Comparison of ENCODE assay signal across 18 cellular contexts in the genomic region with DNA sequence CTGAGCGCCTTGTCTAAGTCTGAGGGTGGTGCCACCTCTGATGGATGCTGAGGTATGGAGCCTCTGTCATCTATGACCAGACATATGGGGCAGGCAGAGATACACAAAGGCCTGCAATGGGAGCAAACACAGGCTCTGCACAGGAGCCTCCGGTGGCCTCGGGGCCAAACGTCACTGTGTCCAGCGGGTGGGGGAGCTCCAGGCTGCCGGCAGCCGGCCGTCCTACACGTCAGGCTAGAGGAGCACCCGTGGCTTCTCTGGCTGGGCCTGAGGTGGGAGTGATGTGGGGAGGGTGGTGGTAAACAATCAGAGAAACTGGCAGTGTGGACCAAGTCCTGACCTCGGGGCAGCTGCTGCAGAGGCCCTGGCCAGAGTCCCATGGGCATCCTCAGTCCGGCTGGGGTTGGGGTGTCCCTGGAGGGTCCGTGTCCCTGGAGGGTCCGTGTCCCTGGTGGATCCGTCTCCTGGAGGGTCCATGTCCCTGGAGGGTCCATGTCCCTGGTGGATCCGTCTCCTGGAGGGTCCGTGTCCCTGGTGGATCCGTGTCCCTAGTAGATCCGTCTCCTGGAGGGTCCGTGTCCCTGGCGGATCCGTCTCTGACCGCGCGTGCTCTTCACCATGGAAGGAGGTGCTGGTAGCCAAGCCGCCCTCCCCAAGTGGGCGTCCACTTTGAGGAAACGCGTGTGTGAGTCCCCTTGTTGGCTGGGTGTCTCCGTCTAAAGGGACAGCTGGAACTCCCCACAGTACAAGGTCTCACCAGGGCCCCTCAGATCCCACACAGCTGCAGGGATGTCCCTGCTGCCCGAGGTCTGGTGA. TPM values are rescaled to one million over a fixed set of nuclear protein-coding genes. Genes with fewer than 3 reads are reported as not detected.
DNase-seq lines count a peak whose midpoint lies in the region; ATAC-seq and TF ChIP-seq lines count a peak whose summit lies in the region.
"Had no signal": no experiment of that assay in that cellular context is flagged by ENCODE, and none has a peak within 500 bp of the region (broad histone marks: within the 10 kb centered on the region; RNA-seq: fewer than 3 reads in every experiment).

No MANE protein-coding gene starts in this region.

- H3K4me3 ChIP-seq in right cardiac atrium (ENCODE audit: low read length) (no peak overlapping the region), heart right ventricle (no peak overlapping the region), left lung (no peak overlapping the region), sigmoid colon (no peak overlapping the region)
- H3K4me3 ChIP-seq: A549, GM23338 had no signal

- H3K9me3 ChIP-seq in right cardiac atrium (ENCODE audit: control insufficient read depth, low read length), result no peaks in the 10 kb centered on the region
- no peaks in the 10 kb centered on the region for H3K9me3 ChIP-seq in heart right ventricle
- no peaks in the 10 kb centered on the region for H3K9me3 ChIP-seq in left lung
- H3K9me3 ChIP-seq in sigmoid colon, result no peaks in the 10 kb centered on the region
- H3K9me3 ChIP-seq: A549 had no signal

- ATAC-seq in right cardiac atrium, result no peak
- no peak for ATAC-seq in heart right ventricle
- ATAC-seq in left lung, result no peak
- ATAC-seq in activated naive CD4-positive, alpha-beta T cell treated with anti-CD3 and anti-CD28 coated beads, Interleukin-2, amount 50 U/mL, for 72 hours, result no peak
- ATAC-seq: A549, GM23338, HCT116 had no signal

- H3K4me1 ChIP-seq in right cardiac atrium (ENCODE audit: control insufficient read depth, insufficient read depth, low read length) (no peaks in the 10 kb centered on the region), heart right ventricle (peaks cover 0 to 19% (median 8%) of the 10 kb centered on the region in 9 donors), left lung (peaks cover 0 to 24% of the 10 kb centered on the region in 2 donors), sigmoid colon (peaks cover 0 to 6% (median 0%) of the 10 kb centered on the region in 4 donors)
- H3K4me1 ChIP-seq: A549 had no signal

- TF ChIP-seq POLR2A in sigmoid colon (IDR thresholded peaks at IDR 0.05), result no peak

- no peaks in the 10 kb centered on the region for H3K9me3 Mint-ChIP-seq in activated naive CD4-positive, alpha-beta T cell treated with anti-CD3 and anti-CD28 coated beads for 36 hours
- H3K9me3 Mint-ChIP-seq in activated naive CD4-positive, alpha-beta T cell treated with anti-CD3 and anti-CD28 coated beads, Interleukin-2, amount 50 U/mL, for 72 hours, result no peaks in the 10 kb centered on the region
- H3K9me3 Mint-ChIP-seq: CD8-positive, alpha-beta memory T cell; GM23338 had no signal

- 92% methylated on average over 31 of the region's 31 CpGs for WGBS in right cardiac atrium
- WGBS in heart right ventricle, 2 donors, result 90% methylated on average over 31 of the region's 31 CpGs
- WGBS in sigmoid colon, 2 donors, result 88 to 92% methylated on average over 31 of the region's 31 CpGs

- H3K4me1 Mint-ChIP-seq in activated naive CD4-positive, alpha-beta T cell treated with anti-CD3 and anti-CD28 coated beads for 36 hours (ENCODE audit: low read depth), result no peaks in the 10 kb centered on the region
- H3K4me1 Mint-ChIP-seq: CD8-positive, alpha-beta memory T cell had no signal

- H3K36me3 Mint-ChIP-seq in activated naive CD4-positive, alpha-beta T cell treated with anti-CD3 and anti-CD28 coated beads for 36 hours (ENCODE audit: low read depth), result no peaks in the 10 kb centered on the region
- no peaks in the 10 kb centered on the region for H3K36me3 Mint-ChIP-seq in activated naive CD4-positive, alpha-beta T cell treated with anti-CD3 and anti-CD28 coated beads, Interleukin-2, amount 50 U/mL, for 72 hours
- H3K36me3 Mint-ChIP-seq: CD8-positive, alpha-beta memory T cell had no signal

- H3K27ac Mint-ChIP-seq in activated naive CD4-positive, alpha-beta T cell treated with anti-CD3 and anti-CD28 coated beads for 36 hours, result no peak overlapping the region
- H3K27ac Mint-ChIP-seq in activated naive CD4-positive, alpha-beta T cell treated with anti-CD3 and anti-CD28 coated beads, Interleukin-2, amount 50 U/mL, for 72 hours, result no peak overlapping the region
- H3K27ac Mint-ChIP-seq: CD8-positive, alpha-beta memory T cell; GM23338 had no signal

- no peak for TF ChIP-seq EP300 in sigmoid colon (IDR thresholded peaks at IDR 0.05)

- H3K27me3 Mint-ChIP-seq in activated naive CD4-positive, alpha-beta T cell treated with anti-CD3 and anti-CD28 coated beads for 36 hours (ENCODE audit: low read depth), result peaks cover 12% of the 10 kb centered on the region

- no peak overlapping the region for H3K4me3 Mint-ChIP-seq in activated naive CD4-positive, alpha-beta T cell treated with anti-CD3 and anti-CD28 coated beads for 36 hours
- H3K4me3 Mint-ChIP-seq: CD8-positive, alpha-beta memory T cell; GM23338 had no signal

- no peaks in the 10 kb centered on the region for H3K27me3 ChIP-seq in right cardiac atrium (ENCODE audit: control insufficient read depth, insufficient read depth)
- H3K27me3 ChIP-seq in heart right ventricle, result peaks cover 0 to 8% (median 4%) of the 10 kb centered on the region in 7 donors
- peaks cover 0 to 54% of the 10 kb centered on the region in 2 donors for H3K27me3 ChIP-seq in left lung
- no peaks in the 10 kb centered on the region for H3K27me3 ChIP-seq in sigmoid colon

- CTCF ChIA-PET in activated naive CD4-positive, alpha-beta T cell treated with anti-CD3 and anti-CD28 coated beads for 36 hours (lab: Charles Lee), result no interaction called here

- H3K36me3 ChIP-seq in heart right ventricle (no peaks in the 10 kb centered on the region), left lung (no peaks in the 10 kb centered on the region), sigmoid colon (no peaks in the 10 kb centered on the region)

- TF ChIP-seq CTCF in heart right ventricle (IDR thresholded peaks at IDR 0.05), result no peak
- no peak for TF ChIP-seq CTCF in left lung (IDR thresholded peaks at IDR 0.05)
- TF ChIP-seq CTCF in sigmoid colon (IDR thresholded peaks at IDR 0.05), result no peak

- intact Hi-C loops in right cardiac atrium (cut with DNase I), result no loop called here
- intact Hi-C loops in heart right ventricle (cut with DNase I), result no loop called here
- intact Hi-C loops in left lung (cut with DNase I), result no loop called here
- intact Hi-C loops in sigmoid colon (cut with DNase I), result no loop called here
- intact Hi-C loops in activated naive CD4-positive, alpha-beta T cell treated with anti-CD3 and anti-CD28 coated beads for 36 hours (cut with micrococcal nuclease), result no loop called here

- H3K27ac ChIP-seq in right cardiac atrium (ENCODE audit: low read length) (no peak overlapping the region), heart right ventricle (no peak overlapping the region), left lung (no peak overlapping the region), sigmoid colon (no peak overlapping the region)
- H3K27ac ChIP-seq: A549 had no signal

- DNase-seq in right cardiac atrium (peak in 2 of 3 donors; percentile 9 to 50), heart right ventricle (no peak), left lung (peak; percentile 30 to 70), sigmoid colon (peak; percentile 58), HCEC 1CT (no peak)
- DNase-seq in activated naive CD4-positive, alpha-beta T cell treated with anti-CD3 and anti-CD28 coated beads for 36 hours, result no peak
- DNase-seq in activated naive CD4-positive, alpha-beta T cell treated with anti-CD3 and anti-CD28 coated beads, Interleukin-2, amount 50 U/mL, for 72 hours (ENCODE audit: low spot score in 2 of 2), result no peak
- DNase-seq: CD8-positive, alpha-beta memory T cell; DMS79 treated with DMSO at 0.1 percent for 48 hours; NCI-H1092 treated with DMSO at 0.1 percent for 48 hours; NCI-H146; NCI-H2029 treated with DMSO at 0.1 percent for 48 hours; NCI-H2171; NCI-H748 treated with DMSO at 0.1 percent for 48 hours had no signal

RNA-seq across cellular contexts. Expression of gene FAM20C, which starts 24.2 kb away (rescaled TPM):
- total RNA-seq in right cardiac atrium (10 to 100 TPM; 25.3 to 46.3 (median 33.9) TPM), heart right ventricle (10 to 100 TPM; 12.4 to 59.8 (median 19.2) TPM), left lung (10 to 100 TPM; 44.6 to 75.5 TPM), sigmoid colon (10 to 100 TPM; 18.4 to 51.3 (median 23.3) TPM)
- polyA plus RNA-seq in right cardiac atrium (17.6 TPM), heart right ventricle (10 to 100 TPM; 12.7 to 24.0 TPM), sigmoid colon (10 to 100 TPM in 2 of 3 donors, 1 to 10 TPM in 1; 3.0 to 27.5 (median 10.4) TPM)
- total RNA-seq in activated naive CD4-positive, alpha-beta T cell treated with anti-CD3 and anti-CD28 coated beads for 36 hours, result under 1 TPM; 0.26 to 0.91 TPM
- under 1 TPM in 1 of 2 donors, not detected in 1; 0.53 TPM for total RNA-seq in activated naive CD4-positive, alpha-beta T cell treated with anti-CD3 and anti-CD28 coated beads, Interleukin-2, amount 50 U/mL, for 72 hours
- total RNA-seq: OCI-LY7 had no signal
- polyA plus RNA-seq: CD8-positive, alpha-beta memory T cell had no signal

Comparison
In these comparisons a context has a peak if more than half of its experiments do, and no peak if none do; other contexts are left out.
1. DNase-seq: peak in right cardiac atrium (2 of 3), left lung (2 of 2) and sigmoid colon (single experiment); none in heart right ventricle (0 of 2), activated naive CD4-positive, alpha-beta T cell treated with anti-CD3 and anti-CD28 coated beads for 36 hours (single experiment), activated naive CD4-positive, alpha-beta T cell treated with anti-CD3 and anti-CD28 coated beads, Interleukin-2, amount 50 U/mL, for 72 hours (0 of 2) and HCEC 1CT (single experiment).
2. RNA of gene FAM20C, which starts 24.2 kb away (total RNA-seq): 44.6 to 75.5 TPM in left lung, 25.3 to 46.3 TPM in right cardiac atrium, 18.4 to 51.3 TPM in sigmoid colon and 12.4 to 59.8 TPM in heart right ventricle; 0.26 to 0.91 TPM in activated naive CD4-positive, alpha-beta T cell treated with anti-CD3 and anti-CD28 coated beads for 36 hours and 0.53 TPM in activated naive CD4-positive, alpha-beta T cell treated with anti-CD3 and anti-CD28 coated beads, Interleukin-2, amount 50 U/mL, for 72 hours; every median in the first group is over 4 times any median in the second.